Comparison of ENCODE assay signal across 9 cellular contexts in the genomic region with DNA sequence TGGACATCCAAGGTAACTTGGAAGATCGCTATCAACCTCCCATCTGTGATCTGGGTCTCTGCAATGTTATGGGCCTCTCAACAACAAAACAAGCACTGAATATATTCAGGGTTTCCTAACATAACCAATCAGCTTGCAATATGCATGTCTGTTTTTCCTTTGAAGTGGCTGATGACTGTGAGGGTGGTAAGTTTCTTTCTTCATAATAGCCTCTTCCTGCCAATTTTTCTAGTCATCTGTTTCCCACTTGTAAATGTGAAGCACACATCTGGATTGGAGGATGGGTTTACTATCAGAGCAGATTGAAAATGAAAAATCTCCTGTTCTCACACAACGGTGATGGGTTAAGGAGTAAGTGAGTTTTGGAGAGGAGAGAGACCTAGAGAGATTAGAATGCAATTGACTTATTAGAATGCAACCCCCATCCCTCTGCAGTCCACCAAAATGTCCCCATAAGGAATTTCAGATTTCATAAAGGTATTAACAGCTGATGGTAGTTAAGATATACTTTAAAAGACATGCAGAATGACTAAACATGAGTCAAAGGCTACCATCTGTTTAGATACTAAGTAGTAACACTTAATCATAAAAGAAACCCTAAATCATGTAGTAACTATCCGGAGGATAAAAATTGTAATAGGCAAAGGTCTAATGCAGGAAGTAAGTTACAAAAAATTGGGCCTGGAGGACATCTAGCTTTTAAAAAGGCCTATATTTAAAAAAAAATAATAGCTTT. TPM values are rescaled to one million over a fixed set of nuclear protein-coding genes. Genes with fewer than 3 reads are reported as not detected.
A peak's percentile ranks its signal among the peaks of the same experiment; 100 is the strongest.
DNase-seq lines count a peak whose midpoint lies in the region; ATAC-seq and TF ChIP-seq lines count a peak whose summit lies in the region.
"Had no signal": no experiment of that assay in that cellular context is flagged by ENCODE, and none has a peak within 500 bp of the region (broad histone marks: within the 10 kb centered on the region; RNA-seq: fewer than 3 reads in every experiment).

No MANE protein-coding gene starts in this region.

- peaks cover 24 to 59% of the 10 kb centered on the region in 2 donors for H3K36me3 Mint-ChIP-seq in activated T-cell treated with anti-CD3 and anti-CD28 coated beads, Interleukin-2, amount 50 U/mL, for 72 hours (ENCODE audit: insufficient read depth in 2 of 2)

- H2AFZ ChIP-seq in GM23248 = no peak overlapping the region

- no peaks in the 10 kb centered on the region for H3K9me2 ChIP-seq in GM23248 (ENCODE audit: insufficient read depth)

- peak overlapping the region; percentile 51 for H3K27ac ChIP-seq in GM23248
- H3K27ac ChIP-seq in dorsolateral prefrontal cortex = peak overlapping the region in 2 of 59 donors; percentile 6 to 10
- H3K27ac ChIP-seq: body of pancreas had no signal

- peaks cover 22% of the 10 kb centered on the region for H3K4me1 ChIP-seq in GM23248 (ENCODE audit: insufficient read depth)
- H3K4me1 ChIP-seq: body of pancreas had no signal

- H3K27ac Mint-ChIP-seq in activated T-cell treated with anti-CD3 and anti-CD28 coated beads, Interleukin-2, amount 50 U/mL, for 72 hours = peak overlapping the region; percentile 82

- no peak overlapping the region for H3K4me3 ChIP-seq in GM23248
- no peak overlapping the region for H3K4me3 ChIP-seq in dorsolateral prefrontal cortex
- H3K4me3 ChIP-seq: body of pancreas had no signal

- no peaks in the 10 kb centered on the region for H4K20me1 ChIP-seq in GM23248 (ENCODE audit: insufficient read depth)

- H3K79me2 ChIP-seq in GM23248 (ENCODE audit: insufficient read depth) = no peaks in the 10 kb centered on the region

- H3K27me3 ChIP-seq in GM23248 (replicated peaks; ENCODE audit: insufficient read depth) = no peaks in the 10 kb centered on the region
- no peaks in the 10 kb centered on the region for H3K27me3 ChIP-seq in dorsolateral prefrontal cortex
- H3K27me3 ChIP-seq: body of pancreas had no signal

- no peaks in the 10 kb centered on the region for H3K9me3 ChIP-seq in GM23248 (ENCODE audit: low read depth)
- H3K9me3 ChIP-seq: body of pancreas had no signal

- peak overlapping the region; percentile 63 to 81 for H3K4me3 Mint-ChIP-seq in activated T-cell treated with anti-CD3 and anti-CD28 coated beads, Interleukin-2, amount 50 U/mL, for 72 hours

- ATAC-seq in activated T-cell treated with anti-CD3 and anti-CD28 coated beads, Interleukin-2, amount 50 U/mL, for 72 hours (replicated peaks in 1 of 2) = peak; percentile 96
- ATAC-seq in HG03378 (IDR thresholded peaks at IDR 0.05; ENCODE audit: unreplicated experiment) (no peak), GM21390 (IDR thresholded peaks at IDR 0.05; ENCODE audit: unreplicated experiment) (no peak)
- ATAC-seq: body of pancreas had no signal

- 1 to 2% methylated on average over 3 of the region's 3 CpGs for WGBS in GM23248 (ENCODE audit: low coverage in 1 of 2, low lambda C conversion rate in 2 of 2, missing lambda C conversion rate in 2 of 2), 2 experiments

- no peak overlapping the region for H3K9ac ChIP-seq in GM23248

- no peaks in the 10 kb centered on the region for H3K27me3 Mint-ChIP-seq in activated T-cell treated with anti-CD3 and anti-CD28 coated beads, Interleukin-2, amount 50 U/mL, for 72 hours (ENCODE audit: low read depth)

- peak; percentile 77 for DNase-seq in AG20443 (ENCODE audit: low spot score)
- peak; percentile 92 for DNase-seq in GM23248
- peak; percentile 45 for DNase-seq in activated T-cell treated with anti-CD3 and anti-CD28 coated beads, Interleukin-2, amount 50 U/mL, for 72 hours
- DNase-seq in hepatic stellate cell (ENCODE audit: low spot score) = peak; percentile 17
- DNase-seq in dorsolateral prefrontal cortex = no peak
- no peak for DNase-seq in DMS79 treated with DMSO at 0.1 percent for 48 hours (lab: John Stamatoyannopoulos, UW)
- DNase-seq: body of pancreas had no signal

- peaks cover 40% of the 10 kb centered on the region for H3K4me1 Mint-ChIP-seq in activated T-cell treated with anti-CD3 and anti-CD28 coated beads, Interleukin-2, amount 50 U/mL, for 72 hours (ENCODE audit: low read depth)

- H3F3A ChIP-seq in GM23248 (ENCODE audit: insufficient read depth) = peaks cover 28% of the 10 kb centered on the region

- peaks cover 2 to 6% of the 10 kb centered on the region in 2 donors for H3K9me3 Mint-ChIP-seq in activated T-cell treated with anti-CD3 and anti-CD28 coated beads, Interleukin-2, amount 50 U/mL, for 72 hours

- in situ Hi-C loops in GM23248 (cut with MboI) = no loop called here

- peak overlapping the region; percentile 38 for H3K4me2 ChIP-seq in GM23248 (ENCODE audit: unreplicated experiment)

- TF ChIP-seq CTCF in dorsolateral prefrontal cortex (IDR thresholded peaks at IDR 0.05 in 54 of 56, conservative IDR thresholded peaks at IDR 0.05 in 2 of 56; ENCODE audit: low read depth in 1 of 56, partially characterized antibody in 56 of 56) = no peak

- intact Hi-C loops in dorsolateral prefrontal cortex (cut with DNase I) = no loop called here

- peaks cover 48% of the 10 kb centered on the region for H3K36me3 ChIP-seq in GM23248 (ENCODE audit: low read depth)

RNA-seq across cellular contexts. Expression of a gene that starts 58.4 kb away (rescaled TPM):
- 15.3 and 30.2 TPM in 2 replicates for total RNA-seq in GM23248 (2014; rRNA removed; shearing (Covaris generic))
- 27.1 and 28.6 TPM in 2 replicates for polyA plus RNA-seq in GM23248 (2016; fragmentation: Nextera tagmentation; extraction: Ambion mirVana)
- 10 to 100 TPM in 1 of 2 donors, 1 to 10 TPM in 1; 9.4 to 12.4 TPM for total RNA-seq in activated T-cell treated with anti-CD3 and anti-CD28 coated beads, Interleukin-2, amount 50 U/mL, for 72 hours
- total RNA-seq in dorsolateral prefrontal cortex = 10 to 100 TPM; 17.4 to 41.1 (median 25.1) TPM

Comparison
In these comparisons a context has a peak if more than half of its experiments do, and no peak if none do; other contexts are left out.
1. DNase-seq: peak in AG20443 (single experiment), GM23248 (single experiment), activated T-cell treated with anti-CD3 and anti-CD28 coated beads, Interleukin-2, amount 50 U/mL, for 72 hours (2 of 2) and hepatic stellate cell (single experiment); none in dorsolateral prefrontal cortex (0 of 10) and DMS79 treated with DMSO at 0.1 percent for 48 hours (single experiment).
2. ATAC-seq: peak in activated T-cell treated with anti-CD3 and anti-CD28 coated beads, Interleukin-2, amount 50 U/mL, for 72 hours (2 of 2); none in HG03378 (single experiment) and GM21390 (single experiment).